ENCODE assay signal across 36 cellular contexts in the genomic region with DNA sequence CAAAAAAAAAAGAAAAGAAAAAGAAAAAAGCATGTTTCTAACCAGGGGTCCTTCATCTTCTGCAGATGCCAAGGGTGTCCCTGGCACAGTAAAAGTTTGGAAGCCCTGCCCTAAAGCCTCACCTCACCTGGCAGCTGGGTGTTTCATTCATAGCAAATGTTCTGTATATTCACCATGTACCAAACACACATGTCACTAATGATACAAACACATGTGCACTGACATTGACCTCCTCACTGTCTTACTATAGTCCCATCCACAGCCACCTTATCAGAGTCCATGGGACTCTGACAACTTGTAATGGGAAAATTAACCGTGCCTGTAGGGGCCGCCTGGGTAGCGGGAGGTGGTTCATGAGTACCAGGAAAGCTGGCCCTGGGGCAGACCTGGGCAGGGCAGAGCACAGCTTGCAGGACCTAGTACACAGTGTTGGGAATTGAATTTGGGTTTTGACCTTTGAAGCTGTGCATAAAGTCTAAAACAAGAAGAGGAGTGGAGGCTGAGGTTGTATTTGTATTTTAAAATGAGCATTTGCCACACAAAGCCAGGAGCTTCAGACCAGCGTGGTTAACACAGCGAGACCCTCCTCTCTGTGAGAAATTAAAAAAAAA. TPM values are rescaled to one million over a fixed set of nuclear protein-coding genes. Genes with fewer than 3 reads are reported as not detected.
"Had no signal": no experiment of that assay in that cellular context is flagged by ENCODE, and none has a peak within 500 bp of the region (broad histone marks: within the 10 kb centered on the region; RNA-seq: fewer than 3 reads in every experiment).

No MANE protein-coding gene starts in this region.

- H3K36me3 ChIP-seq: adrenal gland, breast epithelium had no signal

- H3K4me3 ChIP-seq: adrenal gland, body of pancreas, breast epithelium, PC-9 had no signal

- H3K27ac Mint-ChIP-seq: activated B cell treated with CpG ODN at 0.5 μM for 24 hours; activated CD4-positive, alpha-beta memory T cell treated with anti-CD3 and anti-CD28 coated beads for 36 hours; activated naive CD4-positive, alpha-beta T cell treated with anti-CD3 and anti-CD28 coated beads for 36 hours; activated naive CD4-positive, alpha-beta T cell treated with anti-CD3 and anti-CD28 coated beads, Interleukin-2, amount 50 U/mL, for 72 hours; activated T-helper 1 cell treated with anti-CD3 and anti-CD28 coated beads, Interleukin-12 subunit alpha, Interleukin-12 subunit beta, Interleukin-2, Interleukin-4 antibody, amounts not matched to agents 30 ng/mL and 10 ng/mL and 1 ng/mL, durations not matched to agents 14 hours and 24 hours and 36 hours had no signal

- H3K9me3 Mint-ChIP-seq: activated B cell treated with CpG ODN at 0.5 μM for 24 hours; activated CD4-positive, alpha-beta memory T cell treated with anti-CD3 and anti-CD28 coated beads for 36 hours; activated naive CD4-positive, alpha-beta T cell treated with anti-CD3 and anti-CD28 coated beads for 36 hours; activated naive CD4-positive, alpha-beta T cell treated with anti-CD3 and anti-CD28 coated beads, Interleukin-2, amount 50 U/mL, for 72 hours; activated T-cell treated with anti-CD3 and anti-CD28 coated beads, Interleukin-2, amount 50 U/mL, for 4 hours; activated T-helper 1 cell treated with anti-CD3 and anti-CD28 coated beads, Interleukin-12 subunit alpha, Interleukin-12 subunit beta, Interleukin-2, Interleukin-4 antibody, amounts not matched to agents 30 ng/mL and 10 ng/mL and 1 ng/mL, durations not matched to agents 14 hours and 24 hours and 36 hours had no signal

- H2AFZ ChIP-seq: PC-9 had no signal

- H3K27ac ChIP-seq: adrenal gland, body of pancreas, breast epithelium, PC-9, VCaP had no signal

- H3K9me3 ChIP-seq: adrenal gland, body of pancreas, breast epithelium had no signal

- H3K4me3 Mint-ChIP-seq: activated B cell treated with CpG ODN at 0.5 μM for 24 hours; activated CD4-positive, alpha-beta memory T cell treated with anti-CD3 and anti-CD28 coated beads for 36 hours; activated naive CD4-positive, alpha-beta T cell treated with anti-CD3 and anti-CD28 coated beads for 36 hours; activated T-cell treated with anti-CD3 and anti-CD28 coated beads, Interleukin-2, amount 50 U/mL, for 4 hours; activated T-helper 1 cell treated with anti-CD3 and anti-CD28 coated beads, Interleukin-12 subunit alpha, Interleukin-12 subunit beta, Interleukin-2, Interleukin-4 antibody, amounts not matched to agents 30 ng/mL and 10 ng/mL and 1 ng/mL, durations not matched to agents 14 hours and 24 hours and 36 hours had no signal

- H3K27me3 ChIP-seq: adrenal gland, body of pancreas, breast epithelium had no signal

- H3K4me2 ChIP-seq: PC-9 had no signal

- DNase-seq: activated B cell treated with CpG ODN at 0.5 μM for 24 hours; activated CD4-positive, alpha-beta memory T cell treated with anti-CD3 and anti-CD28 coated beads for 36 hours; activated CD4-positive, alpha-beta T cell treated with anti-CD3 and anti-CD28 coated beads for 4 hours; activated CD4-positive, alpha-beta T cell treated with anti-CD3 and anti-CD28 coated beads, Interleukin-2, amount 50 U/mL, for 1 hour; activated CD4-positive, CD25-positive, alpha-beta regulatory T cell treated with anti-CD3 and anti-CD28 coated beads, Interleukin-2, amount 50 U/mL, for 72 hours; activated CD8-positive, alpha-beta memory T cell treated with anti-CD3 and anti-CD28 coated beads, Interleukin-2, amount 50 U/mL, for 4 hours; activated gamma-delta T cell treated with Interleukin-2 at 50 U/mL for 16 hours; activated naive CD4-positive, alpha-beta T cell treated with anti-CD3 and anti-CD28 coated beads for 36 hours; activated T-cell treated with anti-CD3 and anti-CD28 coated beads for 4 hours; activated T-cell treated with anti-CD3 and anti-CD28 coated beads, Interleukin-2, amount 50 U/mL, for 4 hours; adrenal gland; body of pancreas; NCI-H1105; NCI-H1417 treated with DMSO at 0.1 percent for 48 hours; NCI-H1694; NCI-H1930; NCI-H2081 treated with DMSO at 0.1 percent for 48 hours; NCI-H226; NCI-H446 treated with DMSO at 0.1 percent for 48 hours; NCI-H524; NCI-H748 treated with DMSO at 0.1 percent for 48 hours; NK-92 treated with Interleukin-12 subunit alpha and Interleukin-12 subunit beta, amount 100 ng/mL, for 24 hours; PC-9; SIG-M5; SW 1271; T-helper 1 cell; T-helper 2 cell; T-helper 9 cell had no signal

- FAIRE-seq: astrocyte, RCC 7860 had no signal

- ATAC-seq: activated naive CD4-positive, alpha-beta T cell treated with anti-CD3 and anti-CD28 coated beads, Interleukin-2, amount 50 U/mL, for 72 hours; activated T-cell treated with anti-CD3 and anti-CD28 coated beads, Interleukin-2, amount 50 U/mL, for 4 hours; body of pancreas; Right ventricle myocardium inferior had no signal

- H3K27me3 Mint-ChIP-seq: activated B cell treated with CpG ODN at 0.5 μM for 24 hours had no signal

RNA-seq across cellular contexts. Expression of a gene that starts 19.3 kb away (rescaled TPM):
- total RNA-seq: M059J had no signal
